In the genomic region with DNA sequence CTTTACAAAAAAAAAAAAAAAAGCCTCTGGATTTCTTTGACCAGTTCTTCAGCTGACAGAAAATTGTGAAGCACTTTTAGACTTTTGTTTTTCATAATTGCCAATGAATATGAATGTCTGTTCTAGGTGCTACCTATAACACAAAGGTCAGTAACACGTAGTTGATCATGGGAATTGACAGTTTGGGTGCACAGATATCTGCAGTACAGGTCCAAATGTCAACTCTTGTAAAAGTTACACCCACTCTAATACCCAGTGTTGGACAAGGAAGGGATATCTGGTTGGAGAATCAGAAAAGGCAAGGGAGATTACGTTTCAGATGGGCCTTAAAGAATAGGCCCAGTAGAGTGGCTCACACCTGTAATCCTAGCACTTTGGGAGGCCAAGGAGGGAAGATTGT, we compare ENCODE assay signal across 9 cellular contexts. TPM values are rescaled to one million over a fixed set of nuclear protein-coding genes. Genes with fewer than 3 reads are reported as not detected.
DNase-seq lines count a peak whose midpoint lies in the region; ATAC-seq and TF ChIP-seq lines count a peak whose summit lies in the region.
"Had no signal": no experiment of that assay in that cellular context is flagged by ENCODE, and none has a peak within 500 bp of the region (broad histone marks: within the 10 kb centered on the region; RNA-seq: fewer than 3 reads in every experiment).

No MANE protein-coding gene starts in this region.

- H3K27me3 Mint-ChIP-seq in T-helper 17 cell = no peaks in the 10 kb centered on the region
- H3K27me3 Mint-ChIP-seq in activated T-helper 2 cell treated with anti-CD3 and anti-CD28 coated beads, Interferon-gamma antibody, Interleukin-2, Interleukin-4, amounts not matched to agents 10 μg/mL and 5 μg/mL and 100 μg/mL, durations not matched to agents 14 hours and 24 hours and 36 hours (ENCODE audit: low read depth) = no peaks in the 10 kb centered on the region

- TF ChIP-seq RAD21 in HCT116 (IDR thresholded peaks at IDR 0.05; ENCODE audit: low read depth) = no peak

- TF ChIP-seq CTCF in HCT116 (IDR thresholded peaks at IDR 0.05 in 2 of 3, conservative IDR thresholded peaks at IDR 0.05 in 1 of 3; ENCODE audit: borderline replicate concordance in 1 of 3, insufficient read depth in 1 of 3, low read depth in 2 of 3, low read length in 2 of 3) (no peak), fibroblast of mammary gland (conservative IDR thresholded peaks at IDR 0.05; ENCODE audit: control insufficient read depth, insufficient read depth, low read depth, low read length) (no peak), gastrocnemius medialis (IDR thresholded peaks at IDR 0.05 in 4 of 5, conservative IDR thresholded peaks at IDR 0.05 in 1 of 5) (no peak)

- H3K36me3 Mint-ChIP-seq in T-helper 17 cell (ENCODE audit: low read depth) = peaks cover 2% of the 10 kb centered on the region
- H3K36me3 Mint-ChIP-seq in activated T-helper 2 cell treated with anti-CD3 and anti-CD28 coated beads, Interferon-gamma antibody, Interleukin-2, Interleukin-4, amounts not matched to agents 10 μg/mL and 5 μg/mL and 100 μg/mL, durations not matched to agents 14 hours and 24 hours and 36 hours (ENCODE audit: low read depth) = peaks cover 26% of the 10 kb centered on the region

- no peaks in the 10 kb centered on the region for H3K36me3 ChIP-seq in HCT116 (ENCODE audit: control insufficient read depth in 1 of 2, insufficient read depth in 2 of 2, low read length in 2 of 2)
- no peaks in the 10 kb centered on the region for H3K36me3 ChIP-seq in gastrocnemius medialis

- peaks cover 13 to 29% of the 10 kb centered on the region in 2 experiments; a peak in 3 of 4 replicates for H3K4me1 ChIP-seq in HCT116 (ENCODE audit: control insufficient read depth in 1 of 2, insufficient read depth in 2 of 2, low read length in 2 of 2)
- H3K4me1 ChIP-seq in gastrocnemius medialis = peaks cover 42 to 50% of the 10 kb centered on the region in 2 donors

- H3K9me2 ChIP-seq in HCT116 (ENCODE audit: insufficient read depth) = no peaks in the 10 kb centered on the region

- no TSS peak for BruUV-seq in HCT116 (replicated peaks; lab: Mats Ljungman, UMichigan)

- intact Hi-C loops in HCT116 (cut with micrococcal nuclease) (loop anchor here (2.0 kb wide), 1 partner anchor 56 kb away; no protein-coding TSS in a partner anchor), gastrocnemius medialis (cut with DNase I; ENCODE audit: low total_unique reads) (loop anchor here (5.0 kb wide), 1 partner anchor 306 kb away; no protein-coding TSS in a partner anchor), head of caudate nucleus (cut with DNase I) (loop anchor here (5.0 kb wide), 2 partner anchors 56 to 256 kb away; a partner anchor contains a TSS)
- intact Hi-C loops in activated T-helper 2 cell treated with anti-CD3 and anti-CD28 coated beads, Interferon-gamma antibody, Interleukin-2, Interleukin-4, amounts not matched to agents 10 μg/mL and 5 μg/mL and 100 μg/mL, durations not matched to agents 14 hours and 24 hours and 36 hours (cut with micrococcal nuclease) = loop anchor here (2.0 to 5.0 kb wide), 6 partner anchors 58 to 706 kb away; a partner anchor contains a TSS

- H3K27ac ChIP-seq in HCT116 (ENCODE audit: low read depth, low read length) (no peak overlapping the region), gastrocnemius medialis (peak overlapping the region; percentile 95 to 98 (median 98))

- POLR2A ChIA-PET in HCT116 (lab: Charles Lee) = no interaction called here

- H3K27ac Mint-ChIP-seq in T-helper 17 cell = peak overlapping the region; percentile 96
- H3K27ac Mint-ChIP-seq in activated T-helper 2 cell treated with anti-CD3 and anti-CD28 coated beads, Interferon-gamma antibody, Interleukin-2, Interleukin-4, amounts not matched to agents 10 μg/mL and 5 μg/mL and 100 μg/mL, durations not matched to agents 14 hours and 24 hours and 36 hours = no peak overlapping the region

- H4K20me1 ChIP-seq in HCT116 (ENCODE audit: insufficient read depth) = no peaks in the 10 kb centered on the region; the same call in 1 of the 2 replicates

- peaks cover 91% of the 10 kb centered on the region for H3K79me2 ChIP-seq in HCT116 (ENCODE audit: insufficient read depth, low read length)

- CTCF ChIA-PET in HCT116 (lab: Charles Lee) = no interaction called here

- H2AFZ ChIP-seq in HCT116 (ENCODE audit: low read depth, low read length, poor library complexity, severe bottlenecking) = no peak overlapping the region

- DNase-seq in HCT116 (ENCODE audit: low read depth, low spot score) (no peak), T-helper 17 cell (no peak), fibroblast of mammary gland (ENCODE audit: low read depth) (no peak), gastrocnemius medialis (no peak), head of caudate nucleus (no peak)
- no peak for DNase-seq in central memory CD4-positive, alpha-beta T cell
- no peak for DNase-seq in activated T-helper 2 cell treated with anti-CD3 and anti-CD28 coated beads, Interferon-gamma antibody, Interleukin-2, Interleukin-4, amounts not matched to agents 10 μg/mL and 5 μg/mL and 100 μg/mL, durations not matched to agents 14 hours and 24 hours and 36 hours (ENCODE audit: low spot score)
- DNase-seq: NCI-H524 treated with DMSO at 0.1 percent for 48 hours had no signal

- RAD21 ChIA-PET in HCT116 (lab: Charles Lee; ENCODE audit: low non-redundant PET in 1 of 2, low total read pairs in 2 of 2, uncharacterized antibody in 2 of 2, unreplicated experiment in 2 of 2) = interaction anchor here in 1 of 2 experiments (0.6 kb wide), 1 partner anchor 184 kb away, joined by 4 read pairs; no protein-coding TSS in a partner anchor

- peaks cover 46% of the 10 kb centered on the region for H3K4me1 Mint-ChIP-seq in T-helper 17 cell
- H3K4me1 Mint-ChIP-seq in activated T-helper 2 cell treated with anti-CD3 and anti-CD28 coated beads, Interferon-gamma antibody, Interleukin-2, Interleukin-4, amounts not matched to agents 10 μg/mL and 5 μg/mL and 100 μg/mL, durations not matched to agents 14 hours and 24 hours and 36 hours (ENCODE audit: low read depth) = peaks cover 47% of the 10 kb centered on the region

- in situ Hi-C loops in gastrocnemius medialis (cut with MboI; ENCODE audit: low sequenced_read_pairs in 4 of 4) = loop anchor here in 2 of 4 donors (5.0 to 25.0 kb wide), 2 partner anchors 189 kb away; no protein-coding TSS in a partner anchor

- peak overlapping the region; percentile 33 for H3K4me3 Mint-ChIP-seq in T-helper 17 cell
- H3K4me3 Mint-ChIP-seq in activated T-helper 2 cell treated with anti-CD3 and anti-CD28 coated beads, Interferon-gamma antibody, Interleukin-2, Interleukin-4, amounts not matched to agents 10 μg/mL and 5 μg/mL and 100 μg/mL, durations not matched to agents 14 hours and 24 hours and 36 hours (ENCODE audit: low read depth) = no peak overlapping the region

- H3K9me3 ChIP-seq in HCT116 (ENCODE audit: control insufficient read depth in 1 of 2, insufficient read depth in 1 of 2, low read depth in 1 of 2, low read length in 2 of 2) (no peaks in the 10 kb centered on the region), T-helper 17 cell (ENCODE audit: control insufficient read depth, low read length, poor library complexity, severe bottlenecking) (no peaks in the 10 kb centered on the region), gastrocnemius medialis (no peaks in the 10 kb centered on the region)

- TF ChIP-seq POLR2A in HCT116 (IDR thresholded peaks at IDR 0.05; ENCODE audit: borderline replicate concordance, extremely low read depth, insufficient read depth, insufficient read length) = no peak
- TF ChIP-seq POLR2A in gastrocnemius medialis (IDR thresholded peaks at IDR 0.05) = no peak

- peak overlapping the region in 1 of 2 experiments; percentile 65; a peak in 2 of 4 replicates for H3K4me3 ChIP-seq in HCT116 (replicated peaks in 1 of 2; ENCODE audit: low read depth in 1 of 2, low read length in 2 of 2)
- peak overlapping the region; percentile 94 for H3K4me3 ChIP-seq in fibroblast of mammary gland (ENCODE audit: control insufficient read depth, low read depth, low read length)
- peak overlapping the region in 1 of 4 donors; percentile 5 for H3K4me3 ChIP-seq in gastrocnemius medialis

- H3K4me2 ChIP-seq in HCT116 (ENCODE audit: low read length) = peak overlapping the region; percentile 69

- no peak for ATAC-seq in HCT116
- ATAC-seq in T-helper 17 cell = no peak
- no peak for ATAC-seq in gastrocnemius medialis
- ATAC-seq in HG02763 (IDR thresholded peaks at IDR 0.05; ENCODE audit: unreplicated experiment) = no peak

- H3K9ac ChIP-seq in HCT116 (ENCODE audit: low read length) = peak overlapping the region; percentile 88

- H3K9me3 Mint-ChIP-seq in activated T-helper 2 cell treated with anti-CD3 and anti-CD28 coated beads, Interferon-gamma antibody, Interleukin-2, Interleukin-4, amounts not matched to agents 10 μg/mL and 5 μg/mL and 100 μg/mL, durations not matched to agents 14 hours and 24 hours and 36 hours = no peaks in the 10 kb centered on the region

- H3K27me3 ChIP-seq in HCT116 (ENCODE audit: insufficient read depth, low read length) (no peaks in the 10 kb centered on the region), gastrocnemius medialis (no peaks in the 10 kb centered on the region)

RNA-seq across cellular contexts. Expression of a gene that starts 1.8 kb away (rescaled TPM):
- 41.3 TPM for total RNA-seq in HCT116 (2021; ENCODE audit: unreplicated experiment)
- polyA plus RNA-seq in HCT116 (2012) = 5.6 and 7.4 TPM in 2 replicates
- 10 to 100 TPM; 21.1 TPM for total RNA-seq in T-helper 17 cell
- 10 to 100 TPM; 22.8 to 36.7 (median 32.1) TPM for total RNA-seq in gastrocnemius medialis
- 24.6 and 24.9 TPM in 2 replicates for total RNA-seq in activated T-helper 2 cell treated with anti-CD3 and anti-CD28 coated beads, Interferon-gamma antibody, Interleukin-2, Interleukin-4, amounts not matched to agents 10 μg/mL and 5 μg/mL and 100 μg/mL, durations not matched to agents 14 hours and 24 hours and 36 hours

RNA-seq across cellular contexts. Expression of a gene that starts 57.2 kb away (rescaled TPM):
- total RNA-seq in HCT116 (2021; ENCODE audit: unreplicated experiment) (66.3 TPM), T-helper 17 cell (100 to 1,000 TPM; 215 to 279 TPM), gastrocnemius medialis (10 to 100 TPM; 22.5 to 74.1 (median 46.9) TPM)
- polyA plus RNA-seq in HCT116 (2012) = 12.5 and 19.0 TPM in 2 replicates
- total RNA-seq in activated T-helper 2 cell treated with anti-CD3 and anti-CD28 coated beads, Interferon-gamma antibody, Interleukin-2, Interleukin-4, amounts not matched to agents 10 μg/mL and 5 μg/mL and 100 μg/mL, durations not matched to agents 14 hours and 24 hours and 36 hours = 33.8 and 35.2 TPM in 2 replicates
